Comparison of ENCODE assay signal across 9 cellular contexts in the genomic region with DNA sequence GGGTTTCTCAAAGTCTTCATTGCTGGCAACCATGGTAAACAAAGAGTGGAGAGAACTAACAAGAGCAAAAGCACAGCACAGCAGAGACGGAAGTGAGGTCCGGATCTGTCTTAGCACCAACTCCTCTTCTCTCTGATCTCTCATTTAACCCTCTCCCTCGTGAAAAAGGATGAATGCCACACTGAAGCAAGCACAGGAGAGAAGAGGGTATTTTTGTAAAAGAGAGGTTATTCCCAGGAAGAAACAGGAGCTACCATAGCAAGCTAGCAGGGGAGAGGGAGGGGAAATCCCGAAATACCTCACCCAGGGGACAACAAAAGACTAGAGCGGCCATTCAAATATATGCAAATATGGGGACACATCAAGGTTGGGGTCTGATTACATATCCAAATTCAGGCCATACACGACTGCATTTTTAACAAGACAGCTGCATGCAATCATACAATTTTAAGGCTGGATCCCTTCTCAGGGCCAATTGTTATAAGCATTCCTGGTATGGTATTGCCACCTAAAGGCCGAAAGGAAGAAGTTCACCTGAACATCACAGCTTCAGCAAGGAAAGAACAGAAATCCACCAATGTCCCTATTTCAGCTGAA. TPM values are rescaled to one million over a fixed set of nuclear protein-coding genes. Genes with fewer than 3 reads are reported as not detected.
DNase-seq lines count a peak whose midpoint lies in the region; FAIRE-seq and TF ChIP-seq lines count a peak whose summit lies in the region.
"Had no signal": no experiment of that assay in that cellular context is flagged by ENCODE, and none has a peak within 500 bp of the region (broad histone marks: within the 10 kb centered on the region; RNA-seq: fewer than 3 reads in every experiment).

No MANE protein-coding gene starts in this region.

- TF ChIP-seq CTCF in endothelial cell (IDR thresholded peaks at IDR 0.05; ENCODE audit: unreplicated experiment), result peak; percentile 35
- TF ChIP-seq CTCF in nephron (IDR thresholded peaks at IDR 0.05; ENCODE audit: unreplicated experiment in 3 of 3), result peak; percentile 65 to 72 (median 69)

- FAIRE-seq in A204.1 (lab: Jason Lieb, UNC), result peak; percentile 96

- H3K4me1 Mint-ChIP-seq in endothelial cell (ENCODE audit: unreplicated experiment) (peaks cover 4% of the 10 kb centered on the region), nephron (peaks cover 8% of the 10 kb centered on the region)

- H3K36me3 Mint-ChIP-seq in endothelial cell (ENCODE audit: low read depth, unreplicated experiment) (no peaks in the 10 kb centered on the region), nephron (ENCODE audit: low read depth) (no peaks in the 10 kb centered on the region)

- no peaks in the 10 kb centered on the region for H3K27me3 Mint-ChIP-seq in endothelial cell (ENCODE audit: unreplicated experiment)
- no peaks in the 10 kb centered on the region for H3K27me3 Mint-ChIP-seq in nephron (ENCODE audit: low read depth)

- no peaks in the 10 kb centered on the region for H3K27me3 ChIP-seq in SJCRH30

- H3K4me1 ChIP-seq in SJCRH30, result no peaks in the 10 kb centered on the region

- no peaks in the 10 kb centered on the region for H3K9me3 ChIP-seq in SJCRH30 (replicated peaks)

- no peaks in the 10 kb centered on the region for H3K36me3 ChIP-seq in SJCRH30

- DNase-seq in ELF-1 (ENCODE audit: low read depth, low spot score), result peak; percentile 62
- peak; percentile 37 for DNase-seq in H4 (ENCODE audit: low spot score)
- DNase-seq in LoVo (ENCODE audit: low spot score), result peak; percentile 16
- peak; percentile 10 to 70 for DNase-seq in SJCRH30
- no peak for DNase-seq in endothelial cell (ENCODE audit: low spot score)
- DNase-seq in cortex of kidney (lab: John Stamatoyannopoulos, UW), result no peak
- DNase-seq: right cardiac atrium had no signal

- 0 out of 2 replicates have a peak overlapping the region, but pooled peaks have one; percentile 21 for H3K27ac ChIP-seq in SJCRH30

- H3K4me3 Mint-ChIP-seq in endothelial cell (ENCODE audit: unreplicated experiment), result no peak overlapping the region
- H3K4me3 Mint-ChIP-seq in nephron, result peak overlapping the region in 2 of 3 experiments; percentile 1 to 21

- H3K27ac Mint-ChIP-seq in endothelial cell (ENCODE audit: unreplicated experiment) (no peak overlapping the region), nephron (peak overlapping the region; percentile 20 to 62 (median 52))

- no peaks in the 10 kb centered on the region for H3K9me3 Mint-ChIP-seq in endothelial cell (ENCODE audit: unreplicated experiment)
- H3K9me3 Mint-ChIP-seq in nephron, result peaks cover 9% of the 10 kb centered on the region

- peak overlapping the region; percentile 40 for H3K4me3 ChIP-seq in SJCRH30

RNA-seq across cellular contexts. Expression of a gene that starts 46.6 kb away (rescaled TPM):
- total RNA-seq in H4 (2014; rRNA removed; shearing (Covaris generic)), result not detected in 2 replicates
- total RNA-seq in SJCRH30 (2014; rRNA removed; shearing (Covaris generic)), result not detected in 2 replicates
- total RNA-seq in endothelial cell (ENCODE audit: unreplicated experiment), result not detected

Comparison
In these comparisons a context has a peak if more than half of its experiments do, and no peak if none do; other contexts are left out.
1. DNase-seq: peak in ELF-1 (single experiment), H4 (single experiment), LoVo (single experiment) and SJCRH30 (2 of 2); none in endothelial cell (single experiment) and cortex of kidney (single experiment).